ENCODE assay signal across 1 cellular context in genomic region chrX:16628954-16629595, GRCh38.
TF ChIP-seq lines count a peak whose summit lies in the region.

No MANE protein-coding gene starts in this region.

TF ChIP-seq in K562, 482 proteins besides CTCF, POLR2A, EP300 and RAD21 (continued from another document and continues in another):
- TF ChIP-seq ZNF592 (IDR thresholded peaks at IDR 0.05): peak; percentile 76; the same call in 1 of the 2 replicates
- TF ChIP-seq ILF3 (IDR thresholded peaks at IDR 0.05; ENCODE audit: borderline replicate concordance): no peak
- no peak for TF ChIP-seq XRCC5 (IDR thresholded peaks at IDR 0.05; ENCODE audit: low read depth, low read length)
- TF ChIP-seq CBFA2T3 (IDR thresholded peaks at IDR 0.05): peak; percentile 57
- no peak for TF ChIP-seq MAFG (tag; conservative IDR thresholded peaks at IDR 0.05)
- TF ChIP-seq MAFF (IDR thresholded peaks at IDR 0.05; ENCODE audit: low read length): no peak
- no peak for TF ChIP-seq HDAC2 (IDR thresholded peaks at IDR 0.05)
- no peak for TF ChIP-seq SRSF7 (optimal IDR thresholded peaks at IDR 0.05; ENCODE audit: low read depth, low read length)
- TF ChIP-seq SMAD4 (CRISPR knock-in tag; conservative IDR thresholded peaks at IDR 0.05): peak; percentile 48
- TF ChIP-seq HMBOX1 (IDR thresholded peaks at IDR 0.05): peak; percentile 53; the same call in 1 of the 2 replicates
- no peak for TF ChIP-seq ZBED1 (IDR thresholded peaks at IDR 0.05)
- no peak for TF ChIP-seq KHSRP (IDR thresholded peaks at IDR 0.05)
- TF ChIP-seq BDP1 (IDR thresholded peaks at IDR 0.05; ENCODE audit: insufficient read depth, insufficient read length): no peak
- TF ChIP-seq ZFP91 (CRISPR knock-in tag; IDR thresholded peaks at IDR 0.05): no peak
- TF ChIP-seq ZNF830 (CRISPR knock-in tag; IDR thresholded peaks at IDR 0.05): no peak
- TF ChIP-seq HIVEP1 (CRISPR knock-in tag; IDR thresholded peaks at IDR 0.05): no peak
- no peak for TF ChIP-seq STAT6 (CRISPR knock-in tag; IDR thresholded peaks at IDR 0.05)
- 0 out of 2 replicates have a peak, but pooled peaks have one; percentile 36 for TF ChIP-seq CXXC5 (CRISPR knock-in tag; IDR thresholded peaks at IDR 0.05)
- TF ChIP-seq E2F5 (CRISPR knock-in tag; IDR thresholded peaks at IDR 0.05): no peak
- TF ChIP-seq NFXL1 (CRISPR knock-in tag; IDR thresholded peaks at IDR 0.05): no peak
- TF ChIP-seq RBM15 (IDR thresholded peaks at IDR 0.05; ENCODE audit: insufficient read depth, low read length): no peak
- TF ChIP-seq YBX1 (IDR thresholded peaks at IDR 0.05): no peak
- no peak for TF ChIP-seq IRF9 (tag; IDR thresholded peaks at IDR 0.05)
- TF ChIP-seq CREB3 (tag; conservative IDR thresholded peaks at IDR 0.05; ENCODE audit: low read depth): no peak
- TF ChIP-seq GTF2A2 (tag; IDR thresholded peaks at IDR 0.05): no peak
- TF ChIP-seq HDAC6 (IDR thresholded peaks at IDR 0.05; ENCODE audit: low read depth, low read length): no peak
- TF ChIP-seq HINFP (tag; conservative IDR thresholded peaks at IDR 0.05; ENCODE audit: low read depth): no peak
- TF ChIP-seq ZBTB34 (CRISPR knock-in tag; IDR thresholded peaks at IDR 0.05): no peak
- TF ChIP-seq NCOA4 (IDR thresholded peaks at IDR 0.05; ENCODE audit: partially characterized antibody): no peak
- TF ChIP-seq CCNT2 (IDR thresholded peaks at IDR 0.05; ENCODE audit: borderline replicate concordance, extremely low read depth, insufficient read length, low read depth, low read length): no peak
- TF ChIP-seq TEAD4 (IDR thresholded peaks at IDR 0.05; ENCODE audit: low read length): 0 out of 2 replicates have a peak, but pooled peaks have one; percentile 16
- TF ChIP-seq TEAD4 (CRISPR knock-in tag; IDR thresholded peaks at IDR 0.05; ENCODE audit: borderline replicate concordance): no peak
- TF ChIP-seq THAP12 (CRISPR knock-in tag; IDR thresholded peaks at IDR 0.05): no peak
- peak; percentile 31; the same call in 1 of the 2 replicates for TF ChIP-seq TCF3 (CRISPR knock-in tag; IDR thresholded peaks at IDR 0.05)
- TF ChIP-seq NR2C2 (CRISPR knock-in tag; IDR thresholded peaks at IDR 0.05): no peak
- no peak for TF ChIP-seq NR2C2 (tag; IDR thresholded peaks at IDR 0.05)
- TF ChIP-seq CCAR2 (IDR thresholded peaks at IDR 0.05; ENCODE audit: low read depth, low read length): no peak
- TF ChIP-seq ZC3H8 (IDR thresholded peaks at IDR 0.05): no peak
- TF ChIP-seq IRF1 (CRISPR knock-in tag; IDR thresholded peaks at IDR 0.05; ENCODE audit: borderline replicate concordance): no peak
- 0 out of 2 replicates have a peak, but pooled peaks have one; percentile 33 for TF ChIP-seq ARID3A (IDR thresholded peaks at IDR 0.05; ENCODE audit: borderline replicate concordance, low read depth, low read length)
- no peak for TF ChIP-seq NFYB (IDR thresholded peaks at IDR 0.05; ENCODE audit: extremely low read depth, insufficient read length)
- TF ChIP-seq NR4A1 (CRISPR knock-in tag; IDR thresholded peaks at IDR 0.05): no peak
- peak; percentile 47; the same call in 1 of the 2 replicates for TF ChIP-seq NR4A1 (tag; IDR thresholded peaks at IDR 0.05)
- TF ChIP-seq MEF2A (IDR thresholded peaks at IDR 0.05; ENCODE audit: control insufficient read depth, low read depth, low read length): no peak
